In the genomic region with DNA sequence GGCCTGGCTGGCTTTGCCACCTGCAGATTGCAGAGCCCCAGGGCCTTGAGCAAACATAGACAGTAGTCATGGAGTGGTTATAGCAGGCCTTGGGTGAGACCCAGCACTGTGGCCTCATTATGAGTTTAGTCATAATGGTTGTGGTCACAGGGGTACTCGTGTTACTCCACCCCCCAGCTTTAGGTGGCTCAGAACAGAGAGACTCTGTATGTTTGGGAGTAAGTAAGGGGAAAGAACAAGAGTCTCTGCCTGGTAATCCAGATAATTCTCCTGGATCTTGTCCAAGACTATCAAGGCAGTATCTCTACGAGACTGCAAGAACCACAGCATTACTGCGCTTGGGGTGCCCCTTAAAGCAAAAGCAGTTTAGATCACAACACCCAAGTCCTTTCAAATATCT, we compare ENCODE assay signal across 31 cellular contexts.
A peak's percentile ranks its signal among the peaks of the same experiment; 100 is the strongest.
DNase-seq lines count a peak whose midpoint lies in the region; ATAC-seq, FAIRE-seq and TF ChIP-seq lines count a peak whose summit lies in the region.
"Had no signal": no experiment of that assay in that cellular context is flagged by ENCODE, and none has a peak within 500 bp of the region (broad histone marks: within the 10 kb centered on the region; RNA-seq: fewer than 3 reads in every experiment).

No MANE protein-coding gene starts in this region.

- no peak; the same call in 1 of the 2 replicates for ATAC-seq in PC-3
- ATAC-seq: GM12878, left lobe of liver, Panc1 had no signal

- H3K4me3 ChIP-seq in AG10803 (ENCODE audit: low read length) (no peak overlapping the region), GM23248 (no peak overlapping the region), PC-3 (ENCODE audit: low read length) (no peak overlapping the region), astrocyte of the spinal cord (ENCODE audit: low read depth, low read length) (no peak overlapping the region), small intestine (ENCODE audit: low read depth in 1 of 2, low read length in 2 of 2) (no peak overlapping the region), spleen (no peak overlapping the region)
- H3K4me3 ChIP-seq: BLaER1, GM12878, skin epidermis, thoracic aorta, uterus had no signal

- H3K79me2 ChIP-seq in GM23248 (ENCODE audit: insufficient read depth): no peaks in the 10 kb centered on the region
- no peaks in the 10 kb centered on the region for H3K79me2 ChIP-seq in PC-3 (ENCODE audit: low read length)

- no peak for TF ChIP-seq POLR2A in spleen (IDR thresholded peaks at IDR 0.05)

- H2AFZ ChIP-seq in GM23248 (no peak overlapping the region), PC-3 (ENCODE audit: low read length) (no peak overlapping the region)

- no peak overlapping the region for H3K27ac ChIP-seq in GM23248
- H3K27ac ChIP-seq in PC-3 (ENCODE audit: low read length): no peak overlapping the region
- H3K27ac ChIP-seq in small intestine (ENCODE audit: low read depth in 1 of 2, low read length in 1 of 2): no peak overlapping the region
- H3K27ac ChIP-seq in spleen: no peak overlapping the region
- H3K27ac ChIP-seq: BLaER1, epithelial cell of prostate, skin epidermis, thoracic aorta, uterus, VCaP had no signal

- CTCF ChIA-PET in PC-3 (lab: Charles Lee): no interaction called here

- no peaks in the 10 kb centered on the region for H3K9me3 ChIP-seq in GM23248 (ENCODE audit: low read depth)
- no peaks in the 10 kb centered on the region for H3K9me3 ChIP-seq in PC-3 (ENCODE audit: low read length)
- no peaks in the 10 kb centered on the region for H3K9me3 ChIP-seq in small intestine (ENCODE audit: control insufficient read depth, low read depth)
- no peaks in the 10 kb centered on the region for H3K9me3 ChIP-seq in spleen
- H3K9me3 ChIP-seq: BLaER1, thoracic aorta, uterus had no signal

- no peaks in the 10 kb centered on the region for H4K20me1 ChIP-seq in GM23248 (ENCODE audit: insufficient read depth)
- H4K20me1 ChIP-seq in PC-3 (ENCODE audit: low read length): no peaks in the 10 kb centered on the region
- H4K20me1 ChIP-seq: BLaER1 had no signal

- in situ Hi-C loops in GM23248 (cut with MboI) (no loop called here), astrocyte of the spinal cord (cut with HindIII; ENCODE audit: low sequenced_read_pairs) (no loop called here)

- no peak for FAIRE-seq in small intestine (lab: Jason Lieb, UNC)
- FAIRE-seq: GM12878 had no signal

- POLR2A ChIA-PET in PC-3 (lab: Charles Lee; ENCODE audit: unreplicated experiment): no interaction called here

- BruUV-seq in PC-3 (replicated peaks; lab: Mats Ljungman, UMichigan): no TSS peak

- no peaks in the 10 kb centered on the region for H3F3A ChIP-seq in GM23248 (ENCODE audit: insufficient read depth)
- H3F3A ChIP-seq in PC-3 (ENCODE audit: low read length, unreplicated experiment): no peaks in the 10 kb centered on the region

- TF ChIP-seq CTCF in AG10803 (conservative IDR thresholded peaks at IDR 0.05; ENCODE audit: low read length) (no peak), PC-3 (conservative IDR thresholded peaks at IDR 0.05; ENCODE audit: low read depth, low read length) (no peak), astrocyte of the spinal cord (IDR thresholded peaks at IDR 0.05; ENCODE audit: low read depth, low read length) (no peak), spleen (IDR thresholded peaks at IDR 0.05 in 8 of 11, conservative IDR thresholded peaks at IDR 0.05 in 3 of 11) (no peak)

- H3K36me3 ChIP-seq in GM23248 (ENCODE audit: low read depth) (no peaks in the 10 kb centered on the region), PC-3 (ENCODE audit: low read depth, low read length) (no peaks in the 10 kb centered on the region), small intestine (ENCODE audit: control insufficient read depth in 2 of 2, insufficient read depth in 2 of 2, low read length in 2 of 2) (no peaks in the 10 kb centered on the region), spleen (no peaks in the 10 kb centered on the region)
- H3K36me3 ChIP-seq: thoracic aorta, uterus had no signal

- DNase-seq in AG10803 (ENCODE audit: low read depth) (peak; percentile 30), GM23248 (peak; percentile 26), PC-3 (peak; percentile 62), astrocyte of the spinal cord (ENCODE audit: low read depth, low spot score) (peak; percentile 82), small intestine (no peak), HT-29 (ENCODE audit: low spot score) (no peak), spleen (no peak), NCI-H1417 treated with DMSO at 0.1 percent for 48 hours (lab: John Stamatoyannopoulos, UW) (no peak)
- DNase-seq: activated CD4-positive, alpha-beta T cell treated with anti-CD3 and anti-CD28 coated beads, Interleukin-2, amount 10 ng/mL, durations not matched to agents 24 days and 14 days; activated CD8-positive, alpha-beta memory T cell treated with anti-CD3 and anti-CD28 coated beads, Interleukin-2, amount 50 U/mL, for 4 hours; activated effector memory CD4-positive, alpha-beta T cell treated with Interleukin-2 at 50 U/mL for 16 hours; activated naive CD8-positive, alpha-beta T cell treated with anti-CD3 and anti-CD28 coated beads, Interleukin-2, amount 10 ng/mL, durations not matched to agents 7 days and 5 days; DMS79 treated with DMSO at 0.1 percent for 48 hours; effector CD4-positive, alpha-beta T cell; H7; Kasumi-1; mesendoderm; naive B cell; NCI-H1105; NCI-H2081 treated with DMSO at 0.1 percent for 48 hours; NCI-H446 treated with DMSO at 0.1 percent for 48 hours; SIG-M5; uterus had no signal

- H3K9ac ChIP-seq in GM23248 (no peak overlapping the region), PC-3 (ENCODE audit: low read length) (no peak overlapping the region)
- H3K9ac ChIP-seq: BLaER1 had no signal

- no peaks in the 10 kb centered on the region for H3K4me1 ChIP-seq in GM23248 (ENCODE audit: insufficient read depth)
- no peaks in the 10 kb centered on the region; the same call in 1 of the 2 replicates for H3K4me1 ChIP-seq in PC-3 (ENCODE audit: insufficient read depth, low read length)
- H3K4me1 ChIP-seq in small intestine (ENCODE audit: control insufficient read depth in 2 of 2, insufficient read depth in 1 of 2, low read depth in 1 of 2, low read length in 1 of 2): no peaks in the 10 kb centered on the region
- no peaks in the 10 kb centered on the region for H3K4me1 ChIP-seq in spleen
- H3K4me1 ChIP-seq: BLaER1, uterus had no signal

- 66 to 69% methylated on average over 3 of the region's 3 CpGs for WGBS in GM23248 (ENCODE audit: low coverage in 1 of 2, low lambda C conversion rate in 2 of 2, missing lambda C conversion rate in 2 of 2), 2 experiments
- 69 to 85% (median 83%) methylated on average over 3 of the region's 3 CpGs for WGBS in small intestine, 3 donors
- 82 to 93% (median 83%) methylated on average over 3 of the region's 3 CpGs for WGBS in spleen, 5 donors

- no peak overlapping the region for H3K4me2 ChIP-seq in GM23248 (ENCODE audit: unreplicated experiment)
- no peak overlapping the region for H3K4me2 ChIP-seq in PC-3 (ENCODE audit: low read length)
- H3K4me2 ChIP-seq: BLaER1 had no signal

- intact Hi-C loops in PC-3 (cut with micrococcal nuclease): no loop called here
- intact Hi-C loops in spleen (cut with DNase I; ENCODE audit: low total_unique reads): no loop called here

- H3K9me2 ChIP-seq in GM23248 (ENCODE audit: insufficient read depth) (no peaks in the 10 kb centered on the region), PC-3 (replicated peaks; ENCODE audit: low read length) (no peaks in the 10 kb centered on the region)

- H3K27me3 ChIP-seq in GM23248 (replicated peaks; ENCODE audit: insufficient read depth) (peaks cover 4% of the 10 kb centered on the region; the same call in 1 of the 2 replicates), PC-3 (ENCODE audit: low read length) (no peaks in the 10 kb centered on the region), small intestine (ENCODE audit: control insufficient read depth in 2 of 2, insufficient read depth in 2 of 2, low read length in 2 of 2) (no peaks in the 10 kb centered on the region), spleen (replicated peaks in 1 of 7) (no peaks in the 10 kb centered on the region)
- H3K27me3 ChIP-seq: BLaER1, uterus had no signal

Comparison
In these comparisons a context has a peak if more than half of its experiments do, and no peak if none do; other contexts are left out.
1. DNase-seq: peak in AG10803 (single experiment), GM23248 (single experiment), PC-3 (single experiment) and astrocyte of the spinal cord (single experiment); none in small intestine (single experiment), HT-29 (single experiment), spleen (single experiment) and NCI-H1417 treated with DMSO at 0.1 percent for 48 hours (single experiment).